Comparison of ENCODE assay signal across 8 cellular contexts in the genomic region with DNA sequence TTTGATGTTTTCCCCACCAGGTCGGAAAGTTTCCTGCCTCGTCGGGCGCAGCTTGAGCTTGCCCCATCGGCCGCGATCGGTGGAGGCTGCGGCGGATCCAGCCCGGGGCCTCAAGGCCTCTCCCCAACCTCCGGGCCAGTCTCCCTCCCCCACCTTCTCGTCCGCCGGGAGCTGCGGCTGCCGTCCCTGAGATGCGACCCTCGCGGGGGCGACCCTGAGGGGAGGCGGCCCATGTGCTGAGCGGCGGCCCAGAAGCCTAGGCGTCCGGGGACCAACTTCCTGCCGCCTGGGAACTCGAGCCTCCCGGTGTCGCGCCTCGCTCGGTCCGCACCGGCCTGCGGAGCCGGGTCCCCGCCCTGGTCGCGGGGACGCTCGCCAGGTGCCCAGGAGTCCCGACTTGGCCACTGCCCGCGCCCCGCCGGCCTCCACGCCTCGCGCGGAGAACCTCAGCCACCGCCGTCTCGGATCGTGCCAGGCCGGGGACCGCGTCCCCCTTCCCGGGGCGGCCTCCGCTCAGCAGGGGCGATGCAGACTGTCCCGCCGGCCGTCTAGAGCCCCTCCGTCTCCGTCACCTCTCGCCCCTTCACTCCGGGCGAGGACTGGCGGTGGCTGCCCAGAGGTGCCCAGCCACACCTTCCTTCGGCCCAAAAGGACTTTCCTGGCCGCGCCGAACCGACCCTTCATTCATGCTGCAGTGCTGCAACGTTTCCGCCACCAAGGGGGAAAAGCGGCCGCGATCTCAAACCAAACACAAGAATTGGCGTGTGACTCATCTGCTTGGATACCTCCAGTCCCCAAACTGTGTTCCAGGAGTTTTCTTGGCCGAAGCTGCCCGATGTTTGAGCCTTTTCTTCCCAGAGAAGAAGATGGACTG. TPM values are rescaled to one million over a fixed set of nuclear protein-coding genes. Genes with fewer than 3 reads are reported as not detected.
DNase-seq lines count a peak whose midpoint lies in the region; ATAC-seq and TF ChIP-seq lines count a peak whose summit lies in the region.

No MANE protein-coding gene starts in this region.

- H3K27me3 ChIP-seq in smooth muscle cell (ENCODE audit: low read depth), result no peaks in the 10 kb centered on the region

- H3K4me1 ChIP-seq in smooth muscle cell (ENCODE audit: low read depth), result peaks cover 21% of the 10 kb centered on the region

- no peaks in the 10 kb centered on the region for H3F3A ChIP-seq in smooth muscle cell (ENCODE audit: low read depth)

- H3K27ac ChIP-seq in smooth muscle cell (ENCODE audit: low read depth), result peak overlapping the region; percentile 93

- H3K9me3 ChIP-seq in smooth muscle cell (replicated peaks; ENCODE audit: low read depth), result no peaks in the 10 kb centered on the region

- BruUV-seq in MCF 10A (replicated peaks; lab: Mats Ljungman, UMichigan), result no TSS peak

- no peaks in the 10 kb centered on the region for H3K9me3 Mint-ChIP-seq in MCF 10A (ENCODE audit: unreplicated experiment)
- H3K9me3 Mint-ChIP-seq in immature natural killer cell, result no peaks in the 10 kb centered on the region

- H3K4me3 Mint-ChIP-seq in MCF 10A (ENCODE audit: unreplicated experiment) (peak overlapping the region; percentile 97), immature natural killer cell (peak overlapping the region; percentile 93 to 99 (median 96))

- H3K9ac ChIP-seq in smooth muscle cell (ENCODE audit: low read depth), result peak overlapping the region; percentile 94

- H3K4me1 Mint-ChIP-seq in MCF 10A (ENCODE audit: insufficient read depth, unreplicated experiment) (peaks cover 23% of the 10 kb centered on the region), immature natural killer cell (peaks cover 40 to 55% of the 10 kb centered on the region in 2 donors)

- H4K20me1 ChIP-seq in smooth muscle cell (ENCODE audit: low read depth), result peaks cover 48% of the 10 kb centered on the region

- H3K4me2 ChIP-seq in smooth muscle cell, result peak overlapping the region; percentile 88

- H3K4me3 ChIP-seq in smooth muscle cell, result peak overlapping the region; percentile 88

- peak; percentile 31 to 44 for DNase-seq in AML-193 (lab: John Stamatoyannopoulos, UW)
- DNase-seq in UCSD-AML1 (lab: John Stamatoyannopoulos, UW; ENCODE audit: unreplicated experiment), result peak; percentile 52
- peak; percentile 75 for DNase-seq in MCF 10A (ENCODE audit: unreplicated experiment)
- DNase-seq in immature natural killer cell, result peak in 1 of 3 donors; percentile 38
- DNase-seq in smooth muscle cell (lab: John Stamatoyannopoulos, UW; ENCODE audit: unreplicated experiment), result peak; percentile 31
- DNase-seq in inferior parietal cortex (ENCODE audit: extremely low spot score), result no peak

- H3K36me3 ChIP-seq in smooth muscle cell (ENCODE audit: low read depth), result no peaks in the 10 kb centered on the region

- H3K79me2 ChIP-seq in smooth muscle cell (ENCODE audit: low read depth), result peaks cover 44% of the 10 kb centered on the region

- intact Hi-C loops in MCF 10A (cut with micrococcal nuclease), result loop anchor here (1.0 to 2.0 kb wide), 4 partner anchors 46 to 160 kb away; partner anchors contain the start of gene ARF4

- TF ChIP-seq CTCF in MCF 10A (IDR thresholded peaks at IDR 0.05; ENCODE audit: unreplicated experiment), result no peak
- no peak for TF ChIP-seq CTCF in smooth muscle cell (IDR thresholded peaks at IDR 0.05; ENCODE audit: borderline replicate concordance, insufficient read depth, poor library complexity, severe bottlenecking)

- POLR2A ChIA-PET in MCF 10A (lab: Yijun Ruan, JAX), result interaction anchor here (0.6 to 5.4 kb wide), 33 partner anchors 8 to 484 kb away, joined by 3 to 71 read pairs (median 5); partner anchors contain the start of genes ARF4 and DENND6A

- H3K27ac Mint-ChIP-seq in MCF 10A (ENCODE audit: low read depth, unreplicated experiment), result peak overlapping the region; percentile 98
- peak overlapping the region; percentile 80 to 97 (median 94) for H3K27ac Mint-ChIP-seq in immature natural killer cell

- no peaks in the 10 kb centered on the region for H3K27me3 Mint-ChIP-seq in MCF 10A (ENCODE audit: insufficient read depth, unreplicated experiment)
- peaks cover 0 to 5% (median 3%) of the 10 kb centered on the region in 3 donors for H3K27me3 Mint-ChIP-seq in immature natural killer cell (ENCODE audit: low read depth in 3 of 3)

- peak overlapping the region; percentile 95 for H2AFZ ChIP-seq in smooth muscle cell (ENCODE audit: low read depth)

- ATAC-seq in GM19372 (IDR thresholded peaks at IDR 0.05; ENCODE audit: low read depth, unreplicated experiment), result peak; percentile 18
- ATAC-seq in HG03460 (IDR thresholded peaks at IDR 0.05; ENCODE audit: unreplicated experiment), result peak; percentile 25

- 1% methylated on average over 79 of the region's 84 CpGs for WGBS in smooth muscle cell (ENCODE audit: low lambda C conversion rate)

- peaks cover 31% of the 10 kb centered on the region for H3K36me3 Mint-ChIP-seq in MCF 10A (ENCODE audit: insufficient read depth, unreplicated experiment)
- no peaks in the 10 kb centered on the region for H3K36me3 Mint-ChIP-seq in immature natural killer cell

- CTCF ChIA-PET in MCF 10A (lab: Yijun Ruan, JAX), result interaction anchor here (0.5 to 4.3 kb wide), 6 partner anchors 66 to 1004 kb away, joined by 3 to 20 read pairs (median 6); no protein-coding TSS in a partner anchor

RNA-seq across cellular contexts. Expression of gene SLMAP, which starts 0.7 kb away (rescaled TPM):
- total RNA-seq in MCF 10A (2022), result 71.0 and 77.9 TPM in 2 replicates
- 10 to 100 TPM; 11.0 to 31.2 (median 19.3) TPM for polyA plus RNA-seq in immature natural killer cell
- 42.8 and 49.6 TPM in 2 replicates for total RNA-seq in smooth muscle cell
- 18.9 and 19.9 TPM in 2 replicates for polyA plus RNA-seq in smooth muscle cell
